ENCODE assay signal across 1 cellular context in the genomic region with DNA sequence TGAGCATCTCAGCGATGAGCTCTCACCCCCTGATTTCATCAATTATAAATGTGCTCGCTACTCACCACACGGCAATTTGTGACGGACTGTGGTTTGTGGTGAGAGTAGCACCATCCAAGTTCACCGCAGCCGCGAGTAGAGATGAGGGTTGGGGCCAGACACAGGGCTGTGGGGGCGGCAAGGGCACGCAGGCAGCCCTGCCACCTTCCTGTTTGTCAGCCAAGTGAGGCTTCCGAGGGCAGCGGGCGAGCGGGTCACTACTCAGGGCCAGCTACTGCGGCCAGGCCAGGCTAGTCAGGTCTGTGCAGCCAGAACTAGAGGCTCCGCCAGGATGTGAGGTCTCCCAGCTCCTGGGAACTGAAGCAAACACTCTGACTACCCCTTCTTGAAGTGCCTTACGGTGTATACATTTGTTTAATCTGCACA.
TF ChIP-seq lines count a peak whose summit lies in the region.

No MANE protein-coding gene starts in this region.

TF ChIP-seq in SK-N-SH treated with all-trans-retinoic acid at 6 μM for 48 hours, 23 proteins besides CTCF, POLR2A, EP300 and RAD21 (continued from another document):
- TF ChIP-seq TSHZ2 (CRISPR knock-in tag; IDR thresholded peaks at IDR 0.05) (no peak), ESRRG (CRISPR knock-in tag; IDR thresholded peaks at IDR 0.05) (no peak), ZNF565 (CRISPR knock-in tag; conservative IDR thresholded peaks at IDR 0.05; ENCODE audit: low read depth) (no peak), CSRNP3 (CRISPR knock-in tag; IDR thresholded peaks at IDR 0.05) (no peak), TCF4 (CRISPR knock-in tag; IDR thresholded peaks at IDR 0.05; ENCODE audit: borderline replicate concordance) (no peak), ZNF70 (CRISPR knock-in tag; IDR thresholded peaks at IDR 0.05) (no peak), SNAI2 (CRISPR knock-in tag; IDR thresholded peaks at IDR 0.05) (no peak)
- TF ChIP-seq, protein P1, sequence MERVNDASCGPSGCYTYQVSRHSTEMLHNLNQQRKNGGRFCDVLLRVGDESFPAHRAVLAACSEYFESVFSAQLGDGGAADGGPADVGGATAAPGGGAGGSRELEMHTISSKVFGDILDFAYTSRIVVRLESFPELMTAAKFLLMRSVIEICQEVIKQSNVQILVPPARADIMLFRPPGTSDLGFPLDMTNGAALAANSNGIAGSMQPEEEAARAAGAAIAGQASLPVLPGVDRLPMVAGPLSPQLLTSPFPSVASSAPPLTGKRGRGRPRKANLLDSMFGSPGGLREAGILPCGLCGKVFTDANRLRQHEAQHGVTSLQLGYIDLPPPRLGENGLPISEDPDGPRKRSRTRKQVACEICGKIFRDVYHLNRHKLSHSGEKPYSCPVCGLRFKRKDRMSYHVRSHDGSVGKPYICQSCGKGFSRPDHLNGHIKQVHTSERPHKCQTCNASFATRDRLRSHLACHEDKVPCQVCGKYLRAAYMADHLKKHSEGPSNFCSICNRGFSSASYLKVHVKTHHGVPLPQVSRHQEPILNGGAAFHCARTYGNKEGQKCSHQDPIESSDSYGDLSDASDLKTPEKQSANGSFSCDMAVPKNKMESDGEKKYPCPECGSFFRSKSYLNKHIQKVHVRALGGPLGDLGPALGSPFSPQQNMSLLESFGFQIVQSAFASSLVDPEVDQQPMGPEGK (CRISPR knock-in tag; IDR thresholded peaks at IDR 0.05; ENCODE audit: borderline replicate concordance) = no peak
